1 cellular context compared by ENCODE assay signal in the genomic region with DNA sequence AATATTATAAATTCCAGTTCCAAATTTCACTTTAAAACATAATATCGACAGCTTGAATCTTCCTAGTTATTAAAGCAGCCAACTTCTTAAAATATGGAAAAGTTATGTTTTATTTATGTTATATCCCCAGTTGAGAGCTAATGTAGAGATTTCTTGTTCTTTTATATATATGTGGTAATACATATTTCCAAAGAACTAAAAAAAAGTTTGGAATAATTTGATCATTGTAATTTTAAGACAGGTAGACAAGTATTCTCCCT.
TF ChIP-seq lines count a peak whose summit lies in the region.

No MANE protein-coding gene starts in this region.

TF ChIP-seq in GM23338, 12 proteins besides CTCF, POLR2A, EP300 and RAD21 (continued from another document):
- TF ChIP-seq, protein P1, sequence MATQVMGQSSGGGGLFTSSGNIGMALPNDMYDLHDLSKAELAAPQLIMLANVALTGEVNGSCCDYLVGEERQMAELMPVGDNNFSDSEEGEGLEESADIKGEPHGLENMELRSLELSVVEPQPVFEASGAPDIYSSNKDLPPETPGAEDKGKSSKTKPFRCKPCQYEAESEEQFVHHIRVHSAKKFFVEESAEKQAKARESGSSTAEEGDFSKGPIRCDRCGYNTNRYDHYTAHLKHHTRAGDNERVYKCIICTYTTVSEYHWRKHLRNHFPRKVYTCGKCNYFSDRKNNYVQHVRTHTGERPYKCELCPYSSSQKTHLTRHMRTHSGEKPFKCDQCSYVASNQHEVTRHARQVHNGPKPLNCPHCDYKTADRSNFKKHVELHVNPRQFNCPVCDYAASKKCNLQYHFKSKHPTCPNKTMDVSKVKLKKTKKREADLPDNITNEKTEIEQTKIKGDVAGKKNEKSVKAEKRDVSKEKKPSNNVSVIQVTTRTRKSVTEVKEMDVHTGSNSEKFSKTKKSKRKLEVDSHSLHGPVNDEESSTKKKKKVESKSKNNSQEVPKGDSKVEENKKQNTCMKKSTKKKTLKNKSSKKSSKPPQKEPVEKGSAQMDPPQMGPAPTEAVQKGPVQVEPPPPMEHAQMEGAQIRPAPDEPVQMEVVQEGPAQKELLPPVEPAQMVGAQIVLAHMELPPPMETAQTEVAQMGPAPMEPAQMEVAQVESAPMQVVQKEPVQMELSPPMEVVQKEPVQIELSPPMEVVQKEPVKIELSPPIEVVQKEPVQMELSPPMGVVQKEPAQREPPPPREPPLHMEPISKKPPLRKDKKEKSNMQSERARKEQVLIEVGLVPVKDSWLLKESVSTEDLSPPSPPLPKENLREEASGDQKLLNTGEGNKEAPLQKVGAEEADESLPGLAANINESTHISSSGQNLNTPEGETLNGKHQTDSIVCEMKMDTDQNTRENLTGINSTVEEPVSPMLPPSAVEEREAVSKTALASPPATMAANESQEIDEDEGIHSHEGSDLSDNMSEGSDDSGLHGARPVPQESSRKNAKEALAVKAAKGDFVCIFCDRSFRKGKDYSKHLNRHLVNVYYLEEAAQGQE (IDR thresholded peaks at IDR 0.05; ENCODE audit: unreplicated experiment), result no peak
TF ChIP-seq in GM23338: peak in this region for 0.
